In genomic region chr3:115626006-115626409, GRCh38 we compare ENCODE assay signal across 1 cellular context.
TF ChIP-seq lines count a peak whose summit lies in the region.

No MANE protein-coding gene starts in this region.

TF ChIP-seq in GM23338, 12 proteins besides CTCF, POLR2A, EP300 and RAD21 (continued from another document):
- no peak for TF ChIP-seq REST (IDR thresholded peaks at IDR 0.05; ENCODE audit: unreplicated experiment)
- no peak for TF ChIP-seq CREB1 (CRISPR knock-in tag; IDR thresholded peaks at IDR 0.05; ENCODE audit: low read depth)
- no peak for TF ChIP-seq ZNF331 (CRISPR knock-in tag; IDR thresholded peaks at IDR 0.05; ENCODE audit: low read depth)
- no peak for TF ChIP-seq ZNF462 (CRISPR knock-in tag; IDR thresholded peaks at IDR 0.05)
- no peak for TF ChIP-seq POLR2AphosphoS5 (IDR thresholded peaks at IDR 0.05; ENCODE audit: low read depth)
TF ChIP-seq in GM23338: peak in this region for 0.
